ENCODE assay signal across 17 cellular contexts in genomic region chr16:84940670-84941551, GRCh38.
DNase-seq lines count a peak whose midpoint lies in the region; ATAC-seq and TF ChIP-seq lines count a peak whose summit lies in the region.
"Had no signal": no experiment of that assay in that cellular context is flagged by ENCODE, and none has a peak within 500 bp of the region (broad histone marks: within the 10 kb centered on the region; RNA-seq: fewer than 3 reads in every experiment).

No MANE protein-coding gene starts in this region.

- no peaks in the 10 kb centered on the region for H3K27me3 ChIP-seq in upper lobe of right lung

- intact Hi-C loops in mucosa of descending colon (cut with DNase I, micrococcal nuclease) (no loop called here), upper lobe of right lung (cut with DNase I) (no loop called here)
- intact Hi-C loops in activated CD4-positive, alpha-beta T cell treated with anti-CD3 and anti-CD28 coated beads for 36 hours (cut with DNase I, micrococcal nuclease) = no loop called here

- H3K36me3 ChIP-seq in HEK293 (ENCODE audit: control insufficient read depth in 2 of 2, insufficient read depth in 1 of 2, low read length in 2 of 2) (no peaks in the 10 kb centered on the region), mucosa of descending colon (ENCODE audit: low read depth) (no peaks in the 10 kb centered on the region), upper lobe of right lung (no peaks in the 10 kb centered on the region)

- H3K4me1 ChIP-seq in HEK293 (ENCODE audit: control insufficient read depth, insufficient read depth, low read length) (no peaks in the 10 kb centered on the region), mucosa of descending colon (ENCODE audit: low read depth) (no peaks in the 10 kb centered on the region), upper lobe of right lung (no peaks in the 10 kb centered on the region)
- H3K4me1 ChIP-seq: parathyroid adenoma had no signal

- peak; percentile 20 for ATAC-seq in mucosa of descending colon
- ATAC-seq in upper lobe of right lung = peak; percentile 23
- no peak for ATAC-seq in GM21737 (IDR thresholded peaks at IDR 0.05; ENCODE audit: unreplicated experiment)
- no peak for ATAC-seq in activated CD4-positive, alpha-beta T cell treated with anti-CD3 and anti-CD28 coated beads for 36 hours
- ATAC-seq: activated T-cell treated with anti-CD3 and anti-CD28 coated beads, Interleukin-2, amount 50 U/mL, for 4 hours; GM12878 had no signal

- H3K9me3 ChIP-seq in HEK293 (ENCODE audit: control insufficient read depth, insufficient read depth, low read depth, low read length) = no peaks in the 10 kb centered on the region
- no peaks in the 10 kb centered on the region for H3K9me3 ChIP-seq in mucosa of descending colon
- H3K9me3 ChIP-seq in upper lobe of right lung = no peaks in the 10 kb centered on the region

- CTCF ChIA-PET in HEK293 (lab: Yijun Ruan, JAX) = no interaction called here
- CTCF ChIA-PET in activated CD4-positive, alpha-beta T cell treated with anti-CD3 and anti-CD28 coated beads for 36 hours (lab: Charles Lee) = no interaction called here

- H3K27ac ChIP-seq in HEK293 (ENCODE audit: extremely low read depth, low read depth, low read length) (no peak overlapping the region), upper lobe of right lung (no peak overlapping the region)
- H3K27ac ChIP-seq: coronary artery, parathyroid adenoma had no signal

- no peaks in the 10 kb centered on the region for H3K4me1 Mint-ChIP-seq in activated CD4-positive, alpha-beta T cell treated with anti-CD3 and anti-CD28 coated beads for 36 hours

- no peaks in the 10 kb centered on the region for H3K36me3 Mint-ChIP-seq in activated CD4-positive, alpha-beta T cell treated with anti-CD3 and anti-CD28 coated beads for 36 hours (ENCODE audit: low read depth)

- no peak overlapping the region for H3K4me3 ChIP-seq in HEK293 (ENCODE audit: low read depth, low read length)
- H3K4me3 ChIP-seq in fibroblast of mammary gland (ENCODE audit: control insufficient read depth, low read depth, low read length) = no peak overlapping the region
- H3K4me3 ChIP-seq in mucosa of descending colon = no peak overlapping the region
- no peak overlapping the region for H3K4me3 ChIP-seq in upper lobe of right lung
- H3K4me3 ChIP-seq: coronary artery, GM12878 had no signal

- no peak overlapping the region for H3K4me3 Mint-ChIP-seq in activated CD4-positive, alpha-beta T cell treated with anti-CD3 and anti-CD28 coated beads for 36 hours
- H3K4me3 Mint-ChIP-seq: activated T-cell treated with anti-CD3 and anti-CD28 coated beads, Interleukin-2, amount 50 U/mL, for 4 hours had no signal

- H3K27ac Mint-ChIP-seq in activated CD4-positive, alpha-beta T cell treated with anti-CD3 and anti-CD28 coated beads for 36 hours = no peak overlapping the region

- POLR2A ChIA-PET in HEK293 (lab: Yijun Ruan, JAX) = interaction anchor here (0.6 kb wide), 1 partner anchor 148 kb away, joined by 3 read pairs; no protein-coding TSS in a partner anchor
- POLR2A ChIA-PET in activated CD4-positive, alpha-beta T cell treated with anti-CD3 and anti-CD28 coated beads for 36 hours (lab: Charles Lee) = no interaction called here

- H3K9me3 Mint-ChIP-seq in activated CD4-positive, alpha-beta T cell treated with anti-CD3 and anti-CD28 coated beads for 36 hours (ENCODE audit: low read depth) = peaks cover 1% of the 10 kb centered on the region
- H3K9me3 Mint-ChIP-seq: activated T-cell treated with anti-CD3 and anti-CD28 coated beads, Interleukin-2, amount 50 U/mL, for 4 hours had no signal

- peaks cover 2% of the 10 kb centered on the region for H3K27me3 Mint-ChIP-seq in activated CD4-positive, alpha-beta T cell treated with anti-CD3 and anti-CD28 coated beads for 36 hours

- peak; percentile 73 for DNase-seq in fibroblast of mammary gland (ENCODE audit: low read depth)
- no peak for DNase-seq in mucosa of descending colon
- DNase-seq in upper lobe of right lung = peak; percentile 59
- DNase-seq in NCI-H2107 treated with DMSO at 0.1 percent for 48 hours (lab: John Stamatoyannopoulos, UW; ENCODE audit: unreplicated experiment) = no peak
- no peak for DNase-seq in activated CD4-positive, alpha-beta T cell treated with anti-CD3 and anti-CD28 coated beads for 36 hours
- no peak for DNase-seq in DMS153 (lab: John Stamatoyannopoulos, UW)
- DNase-seq: activated CD4-positive, alpha-beta T cell treated with anti-CD3 and anti-CD28 coated beads, Interleukin-2, amount 50 U/mL, for 1 hour; activated T-cell treated with anti-CD3 and anti-CD28 coated beads, Interleukin-2, amount 50 U/mL, for 4 hours; NCI-H187 treated with DMSO at 0.1 percent for 48 hours; NCI-H82; SHP77 treated with DMSO at 0.1 percent for 48 hours; T-helper 9 cell had no signal

- TF ChIP-seq CTCF in HEK293 (tag by site-specific recombination; IDR thresholded peaks at IDR 0.05) (no peak), fibroblast of mammary gland (conservative IDR thresholded peaks at IDR 0.05; ENCODE audit: control insufficient read depth, insufficient read depth, low read depth, low read length) (peak; percentile 15), mucosa of descending colon (IDR thresholded peaks at IDR 0.05) (no peak), upper lobe of right lung (IDR thresholded peaks at IDR 0.05) (no peak)

TF ChIP-seq in HEK293, 187 proteins besides CTCF, POLR2A, EP300 and RAD21:
- no peak for TF ChIP-seq ZFP41 (tag by site-specific recombination; IDR thresholded peaks at IDR 0.05; ENCODE audit: borderline replicate concordance)
- TF ChIP-seq ZFHX2 (tag by site-specific recombination; conservative IDR thresholded peaks at IDR 0.05) = peak; percentile 39
- peak; percentile 59; the same call in 1 of the 2 replicates for TF ChIP-seq EGR2 (tag by site-specific recombination; IDR thresholded peaks at IDR 0.05; ENCODE audit: low read depth)

Comparison
In these comparisons a context has a peak if more than half of its experiments do, and no peak if none do; other contexts are left out.
1. DNase-seq: peak in fibroblast of mammary gland (single experiment) and upper lobe of right lung (single experiment); none in mucosa of descending colon (0 of 3), NCI-H2107 treated with DMSO at 0.1 percent for 48 hours (single experiment), activated CD4-positive, alpha-beta T cell treated with anti-CD3 and anti-CD28 coated beads for 36 hours (single experiment) and DMS153 (single experiment).
2. ATAC-seq: peak in mucosa of descending colon (single experiment) and upper lobe of right lung (single experiment); none in GM21737 (single experiment) and activated CD4-positive, alpha-beta T cell treated with anti-CD3 and anti-CD28 coated beads for 36 hours (single experiment).